ENCODE assay signal across 8 cellular contexts in genomic region chr14:56579345-56580316, GRCh38. TPM values are rescaled to one million over a fixed set of nuclear protein-coding genes. Genes with fewer than 3 reads are reported as not detected.
DNase-seq lines count a peak whose midpoint lies in the region; ATAC-seq and TF ChIP-seq lines count a peak whose summit lies in the region.

Gene TMEM260 (plus strand): TSS chr14:56579798. CDS start chr14:56579915, 117 bp downstream.

- H3K9me3 Mint-ChIP-seq in CD8-positive, alpha-beta memory T cell = no peaks in the 10 kb centered on the region
- H3K9me3 Mint-ChIP-seq in activated CD8-positive, alpha-beta T cell treated with anti-CD3 and anti-CD28 coated beads for 36 hours = no peaks in the 10 kb centered on the region

- peak within 1 kb of the TSS; percentile 89 for H3K4me3 ChIP-seq in CD8-positive, alpha-beta memory T cell (ENCODE audit: low read length)
- peak within 1 kb of the TSS; percentile 97 for H3K4me3 ChIP-seq in lower lobe of right lung

- ATAC-seq in GM19452 (IDR thresholded peaks at IDR 0.05; ENCODE audit: unreplicated experiment) (peak; percentile 90), lower lobe of right lung (peak; percentile 98)
- peak; percentile 97 for ATAC-seq in activated CD8-positive, alpha-beta T cell treated with anti-CD3 and anti-CD28 coated beads for 36 hours

- H3K36me3 Mint-ChIP-seq in CD8-positive, alpha-beta memory T cell = peaks cover 0 to 7% (median 0%) of the 10 kb centered on the region in 3 donors
- no peaks in the 10 kb centered on the region for H3K36me3 Mint-ChIP-seq in activated CD8-positive, alpha-beta T cell treated with anti-CD3 and anti-CD28 coated beads for 36 hours (ENCODE audit: low read depth)

- peak within 1 kb of the TSS; percentile 86 to 99 (median 96) for H3K27ac Mint-ChIP-seq in CD8-positive, alpha-beta memory T cell
- peak within 1 kb of the TSS; percentile 94 for H3K27ac Mint-ChIP-seq in activated CD8-positive, alpha-beta T cell treated with anti-CD3 and anti-CD28 coated beads for 36 hours

- DNase-seq in CD8-positive, alpha-beta memory T cell = peak; percentile 81 to 93 (median 89)
- DNase-seq in HK-2 (ENCODE audit: unreplicated experiment) (peak; percentile 88), NCI-H82 treated with DMSO at 0.1 percent for 48 hours (lab: John Stamatoyannopoulos, UW; ENCODE audit: unreplicated experiment) (peak; percentile 100), lower lobe of right lung (peak; percentile 90)
- peak; percentile 91 for DNase-seq in activated CD8-positive, alpha-beta T cell treated with anti-CD3 and anti-CD28 coated beads for 36 hours
- DNase-seq in effector CD4-positive, alpha-beta T cell = peak; percentile 85
- peak; percentile 81 to 89 (median 82) for DNase-seq in stimulated activated CD4-positive, alpha-beta T cell treated with anti-CD3 and anti-CD28 coated beads, TNF-alpha, amount 100 ng/mL, for 24 hours (ENCODE audit: low read depth in 3 of 3)

- H3K9me3 ChIP-seq in CD8-positive, alpha-beta memory T cell (ENCODE audit: low read length) = no peaks in the 10 kb centered on the region
- no peaks in the 10 kb centered on the region for H3K9me3 ChIP-seq in lower lobe of right lung

- no peaks in the 10 kb centered on the region for H3K27me3 ChIP-seq in CD8-positive, alpha-beta memory T cell (ENCODE audit: insufficient read depth, low read length, poor library complexity, severe bottlenecking)
- H3K27me3 ChIP-seq in lower lobe of right lung (ENCODE audit: low read depth) = no peaks in the 10 kb centered on the region

- H3K4me1 Mint-ChIP-seq in CD8-positive, alpha-beta memory T cell = peaks cover 42 to 50% (median 43%) of the 10 kb centered on the region in 3 donors
- H3K4me1 Mint-ChIP-seq in activated CD8-positive, alpha-beta T cell treated with anti-CD3 and anti-CD28 coated beads for 36 hours (ENCODE audit: low read depth) = peaks cover 36% of the 10 kb centered on the region

- intact Hi-C loops in activated CD8-positive, alpha-beta T cell treated with anti-CD3 and anti-CD28 coated beads for 36 hours (cut with micrococcal nuclease) = no loop called here
- intact Hi-C loops in lower lobe of right lung (cut with DNase I) = no loop called here

- H3K4me3 Mint-ChIP-seq in CD8-positive, alpha-beta memory T cell = peak within 1 kb of the TSS; percentile 88 to 98 (median 94)
- peak within 1 kb of the TSS; percentile 88 for H3K4me3 Mint-ChIP-seq in activated CD8-positive, alpha-beta T cell treated with anti-CD3 and anti-CD28 coated beads for 36 hours

- H3K4me1 ChIP-seq in CD8-positive, alpha-beta memory T cell (ENCODE audit: insufficient read depth, low read length) = peaks cover 34% of the 10 kb centered on the region
- H3K4me1 ChIP-seq in lower lobe of right lung = peaks cover 28% of the 10 kb centered on the region

- CTCF ChIA-PET in CD8-positive, alpha-beta memory T cell (lab: Charles Lee) = interaction anchor here (0.7 to 2.5 kb wide), 7 partner anchors 9 to 74 kb away, joined by 3 to 24 read pairs (median 3); no protein-coding TSS in a partner anchor
- CTCF ChIA-PET in activated CD8-positive, alpha-beta T cell treated with anti-CD3 and anti-CD28 coated beads for 36 hours (lab: Charles Lee) = interaction anchor here (1.0 to 2.6 kb wide), 5 partner anchors 9 to 145 kb away, joined by 3 to 21 read pairs (median 4); no protein-coding TSS in a partner anchor

- peak; percentile 93 for TF ChIP-seq CTCF in activated CD8-positive, alpha-beta T cell treated with anti-CD3 and anti-CD28 coated beads for 36 hours (IDR thresholded peaks at IDR 0.05)
- peak; percentile 96 for TF ChIP-seq CTCF in lower lobe of right lung (IDR thresholded peaks at IDR 0.05)

- no peaks in the 10 kb centered on the region for H3K36me3 ChIP-seq in CD8-positive, alpha-beta memory T cell (ENCODE audit: insufficient read depth, low read length)
- H3K36me3 ChIP-seq in lower lobe of right lung = no peaks in the 10 kb centered on the region

- peak within 1 kb of the TSS; percentile 84 for H3K27ac ChIP-seq in CD8-positive, alpha-beta memory T cell (ENCODE audit: low read depth, low read length)
- peak within 1 kb of the TSS; percentile 93 for H3K27ac ChIP-seq in lower lobe of right lung

- POLR2A ChIA-PET in CD8-positive, alpha-beta memory T cell (lab: Charles Lee) = interaction anchor here (0.5 to 1.3 kb wide), 4 partner anchors 12 to 1564 kb away, joined by 3 to 10 read pairs (median 4); partner anchors contain the start of genes AP5M1 and EXOC5
- POLR2A ChIA-PET in activated CD8-positive, alpha-beta T cell treated with anti-CD3 and anti-CD28 coated beads for 36 hours (lab: Charles Lee) = interaction anchor here (0.6 to 1.6 kb wide), 3 partner anchors 9 to 1529 kb away, joined by 3 to 6 read pairs (median 4); no protein-coding TSS in a partner anchor

- peaks cover 0 to 3% of the 10 kb centered on the region in 2 donors for H3K27me3 Mint-ChIP-seq in CD8-positive, alpha-beta memory T cell
- H3K27me3 Mint-ChIP-seq in activated CD8-positive, alpha-beta T cell treated with anti-CD3 and anti-CD28 coated beads for 36 hours = no peaks in the 10 kb centered on the region

RNA-seq across cellular contexts. Expression of gene TMEM260, which starts in this region (rescaled TPM):
- 10 to 100 TPM; 10.8 to 11.2 TPM for total RNA-seq in CD8-positive, alpha-beta memory T cell
- 10.5 TPM for polyA plus RNA-seq in CD8-positive, alpha-beta memory T cell
- 10 to 100 TPM; 10.6 to 11.1 TPM for total RNA-seq in activated CD8-positive, alpha-beta T cell treated with anti-CD3 and anti-CD28 coated beads for 36 hours
- total RNA-seq in lower lobe of right lung = 23.8 TPM

Comparison
In these comparisons a context has a peak if more than half of its experiments do, and no peak if none do; other contexts are left out.
1. Peak in every context shown above with its lines: DNase-seq, ATAC-seq, H3K4me3 ChIP-seq and H3K27ac ChIP-seq.